Comparison of ENCODE assay signal across 8 cellular contexts in genomic region chr1:31954607-31955283, GRCh38. TPM values are rescaled to one million over a fixed set of nuclear protein-coding genes. Genes with fewer than 3 reads are reported as not detected.
DNase-seq lines count a peak whose midpoint lies in the region; ATAC-seq and TF ChIP-seq lines count a peak whose summit lies in the region.

No MANE protein-coding gene starts in this region.

- H3K9me3 ChIP-seq in A673 (ENCODE audit: low read depth, low read length, poor library complexity, severe bottlenecking) (no peaks in the 10 kb centered on the region), ovary (no peaks in the 10 kb centered on the region)

- no peak for TF ChIP-seq CTCF in A673 (conservative IDR thresholded peaks at IDR 0.05; ENCODE audit: low read depth, low read length)
- no peak for TF ChIP-seq CTCF in ovary (IDR thresholded peaks at IDR 0.05)

- POLR2A ChIA-PET in A673 (lab: Charles Lee; ENCODE audit: low non-redundant PET), result no interaction called here

- H3K27me3 Mint-ChIP-seq in activated T-helper 17 cell treated with anti-CD3 and anti-CD28 coated beads, Interleukin-2, amount 50 U/mL, for 72 hours, result no peaks in the 10 kb centered on the region

- no peaks in the 10 kb centered on the region for H3K36me3 ChIP-seq in A673 (ENCODE audit: insufficient read depth, low read length, poor library complexity, severe bottlenecking)
- no peaks in the 10 kb centered on the region for H3K36me3 ChIP-seq in ovary

- no peak overlapping the region for H3K4me3 ChIP-seq in A673 (ENCODE audit: low read depth, low read length, poor library complexity, severe bottlenecking)
- H3K4me3 ChIP-seq in ovary, result no peak overlapping the region

- H3K27ac ChIP-seq in A673 (ENCODE audit: low read depth, low read length, poor library complexity, severe bottlenecking), result peak overlapping the region; percentile 66
- H3K27ac ChIP-seq in ovary, result peak overlapping the region; percentile 87 to 98

- TF ChIP-seq EP300 in ovary (IDR thresholded peaks at IDR 0.05), result peak; percentile 89

- peak overlapping the region; percentile 93 for H3K27ac Mint-ChIP-seq in activated T-helper 17 cell treated with anti-CD3 and anti-CD28 coated beads, Interleukin-2, amount 50 U/mL, for 72 hours

- ATAC-seq in activated T-helper 17 cell treated with anti-CD3 and anti-CD28 coated beads, Interleukin-2, amount 50 U/mL, for 72 hours (replicated peaks), result no peak
- no peak for ATAC-seq in GM18498 (IDR thresholded peaks at IDR 0.05; ENCODE audit: unreplicated experiment)

- peaks cover 37% of the 10 kb centered on the region for H3K4me1 Mint-ChIP-seq in activated T-helper 17 cell treated with anti-CD3 and anti-CD28 coated beads, Interleukin-2, amount 50 U/mL, for 72 hours

- intact Hi-C loops in A673 (cut with micrococcal nuclease; ENCODE audit: unreplicated experiment), result no loop called here
- intact Hi-C loops in ovary (cut with DNase I), result no loop called here

- H3K27me3 ChIP-seq in A673 (replicated peaks; ENCODE audit: insufficient read depth, low read depth, low read length, poor library complexity) (no peaks in the 10 kb centered on the region), ovary (no peaks in the 10 kb centered on the region)

- CTCF ChIA-PET in A673 (lab: Charles Lee), result interaction anchor here (0.5 to 1.9 kb wide), 3 partner anchors 9 to 44 kb away, joined by 3 to 9 read pairs (median 7); partner anchors contain the start of gene PTP4A2

- DNase-seq in A673 (ENCODE audit: low spot score) (peak; percentile 43), HPDE6-E6E7 (ENCODE audit: extremely low spot score) (peak; percentile 77), glomerular visceral epithelial cell (ENCODE audit: extremely low spot score) (peak; percentile 88), ovary (peak; percentile 89 to 95 (median 90)), NCI-H446 (lab: John Stamatoyannopoulos, UW) (no peak), AML-193 (lab: John Stamatoyannopoulos, UW) (no peak)

- BruUV-seq in A673 (replicated peaks; lab: Mats Ljungman, UMichigan), result no TSS peak

- peak; percentile 79 for TF ChIP-seq POLR2A in ovary (IDR thresholded peaks at IDR 0.05)

- no peaks in the 10 kb centered on the region for H3K36me3 Mint-ChIP-seq in activated T-helper 17 cell treated with anti-CD3 and anti-CD28 coated beads, Interleukin-2, amount 50 U/mL, for 72 hours (ENCODE audit: low read depth)

- WGBS in ovary, 3 donors, result 4 to 10% (median 5%) methylated on average over 6 of the region's 6 CpGs

- peak overlapping the region; percentile 63 for H3K4me3 Mint-ChIP-seq in activated T-helper 17 cell treated with anti-CD3 and anti-CD28 coated beads, Interleukin-2, amount 50 U/mL, for 72 hours

- H3K9me3 Mint-ChIP-seq in activated T-helper 17 cell treated with anti-CD3 and anti-CD28 coated beads, Interleukin-2, amount 50 U/mL, for 72 hours, result no peaks in the 10 kb centered on the region

- H3K4me1 ChIP-seq in A673 (ENCODE audit: insufficient read depth, low read length, poor library complexity, severe bottlenecking) (peaks cover 18% of the 10 kb centered on the region), ovary (ENCODE audit: insufficient read depth) (peaks cover 9% of the 10 kb centered on the region)

RNA-seq across cellular contexts. Expression of gene PTP4A2, which starts 16.6 kb away (rescaled TPM):
- 256 and 283 TPM in 2 replicates for total RNA-seq in A673 (2021)
- 100 to 1,000 TPM; 285 to 351 TPM for total RNA-seq in activated T-helper 17 cell treated with anti-CD3 and anti-CD28 coated beads, Interleukin-2, amount 50 U/mL, for 72 hours
- 100 to 1,000 TPM; 207 to 366 (median 249) TPM for total RNA-seq in ovary
- polyA plus RNA-seq in ovary, result 100 to 1,000 TPM in 1 of 2 donors, 10 to 100 TPM in 1; 92.5 to 246 TPM

RNA-seq across cellular contexts. Expression of gene KHDRBS1, which starts 58.9 kb away (rescaled TPM):
- total RNA-seq in A673 (2021) (226 and 236 TPM in 2 replicates), ovary (100 to 1,000 TPM in 5 of 7 donors, 10 to 100 TPM in 2; 84.3 to 184 (median 164) TPM)
- 100 to 1,000 TPM; 140 to 177 TPM for total RNA-seq in activated T-helper 17 cell treated with anti-CD3 and anti-CD28 coated beads, Interleukin-2, amount 50 U/mL, for 72 hours
- 100 to 1,000 TPM; 137 to 138 TPM for polyA plus RNA-seq in ovary

Comparison
In these comparisons a context has a peak if more than half of its experiments do, and no peak if none do; other contexts are left out.
1. DNase-seq: peak in A673 (single experiment), HPDE6-E6E7 (single experiment), glomerular visceral epithelial cell (single experiment) and ovary (5 of 5); none in NCI-H446 (0 of 2) and AML-193 (0 of 2).